Comparison of ENCODE assay signal across 12 cellular contexts in the genomic region with DNA sequence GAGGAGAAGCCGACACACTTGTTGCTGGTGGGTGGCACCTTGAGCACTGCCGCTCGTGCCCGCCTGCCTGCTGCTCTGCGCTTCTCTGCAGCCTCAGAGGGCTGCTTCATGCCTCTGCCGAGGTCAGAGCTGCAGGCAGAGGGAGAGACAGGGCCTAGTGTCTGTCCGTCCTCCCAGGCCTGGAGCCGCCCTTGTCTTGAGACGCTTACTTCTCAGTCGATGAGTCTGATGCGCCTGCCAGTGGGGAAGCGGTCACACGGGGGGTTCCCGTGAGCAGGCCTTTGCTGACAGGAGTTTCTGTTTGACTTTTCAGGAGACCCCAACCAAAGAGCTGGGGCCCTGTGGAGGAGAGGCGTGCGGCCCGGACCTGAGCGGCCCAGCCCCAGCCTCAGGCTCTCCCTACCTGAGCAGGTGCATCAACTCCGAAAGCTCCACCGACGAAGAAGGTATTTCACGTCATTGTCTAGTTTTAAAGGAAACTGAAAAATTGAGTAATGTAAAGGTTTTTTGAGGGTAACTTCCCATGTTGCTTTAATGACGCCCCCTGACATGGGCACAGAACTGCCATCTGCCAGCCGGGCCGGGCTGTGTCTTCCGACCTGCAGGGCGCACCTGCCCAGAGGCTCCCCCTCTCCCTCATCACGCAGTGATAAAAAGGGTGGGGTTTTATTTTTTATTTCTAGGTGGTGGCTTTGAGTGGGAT. TPM values are rescaled to one million over a fixed set of nuclear protein-coding genes. Genes with fewer than 3 reads are reported as not detected.
A peak's percentile ranks its signal among the peaks of the same experiment; 100 is the strongest.
DNase-seq lines count a peak whose midpoint lies in the region; ATAC-seq and TF ChIP-seq lines count a peak whose summit lies in the region.
"Had no signal": no experiment of that assay in that cellular context is flagged by ENCODE, and none has a peak within 500 bp of the region (broad histone marks: within the 10 kb centered on the region; RNA-seq: fewer than 3 reads in every experiment).

No MANE protein-coding gene starts in this region.

- peaks cover 8% of the 10 kb centered on the region for H3K9me3 Mint-ChIP-seq in activated naive CD4-positive, alpha-beta T cell treated with anti-CD3 and anti-CD28 coated beads for 36 hours
- H3K9me3 Mint-ChIP-seq in stimulated activated naive CD8-positive, alpha-beta T cell treated with anti-CD3 and anti-CD28 coated beads, Interleukin-15, amount 100 ng/mL, for 72 hours = peaks cover 0 to 8% of the 10 kb centered on the region in 2 donors

- no peaks in the 10 kb centered on the region for H3K9me3 ChIP-seq in HEK293 (ENCODE audit: control insufficient read depth, insufficient read depth, low read depth, low read length)
- H3K9me3 ChIP-seq in Loucy (ENCODE audit: insufficient read depth, low read depth, low read length) = no peaks in the 10 kb centered on the region
- H3K9me3 ChIP-seq: prostate gland had no signal

- H3K4me3 ChIP-seq in HEK293 (ENCODE audit: low read depth, low read length) (no peak overlapping the region), Loucy (ENCODE audit: low read length, poor library complexity, severe bottlenecking) (peak overlapping the region; percentile 51)
- H3K4me3 ChIP-seq: prostate gland had no signal

- H3K27ac Mint-ChIP-seq in activated naive CD4-positive, alpha-beta T cell treated with anti-CD3 and anti-CD28 coated beads for 36 hours = peak overlapping the region; percentile 24
- H3K27ac Mint-ChIP-seq in stimulated activated naive CD8-positive, alpha-beta T cell treated with anti-CD3 and anti-CD28 coated beads, Interleukin-15, amount 100 ng/mL, for 72 hours = peak overlapping the region in 1 of 2 donors; percentile 96

- peaks cover 23% of the 10 kb centered on the region for H3K36me3 Mint-ChIP-seq in activated naive CD4-positive, alpha-beta T cell treated with anti-CD3 and anti-CD28 coated beads for 36 hours (ENCODE audit: low read depth)

- no peak for DNase-seq in activated naive CD4-positive, alpha-beta T cell treated with anti-CD3 and anti-CD28 coated beads for 36 hours
- DNase-seq in activated naive CD4-positive, alpha-beta T cell treated with Interleukin-2 at 50 U/mL for 16 hours = no peak
- peak; percentile 27 to 54 for DNase-seq in stimulated activated naive CD8-positive, alpha-beta T cell treated with anti-CD3 and anti-CD28 coated beads, Interleukin-15, amount 100 ng/mL, for 72 hours
- no peak for DNase-seq in stimulated activated CD4-positive, alpha-beta T cell treated with anti-CD3 and anti-CD28 coated beads, Interleukin-15, amount 100 ng/mL, for 24 hours
- DNase-seq in HT-29 (ENCODE audit: low spot score) (no peak), NCI-H510A (lab: John Stamatoyannopoulos, UW) (no peak)
- DNase-seq: cerebellar nuclear complex, NCI-H1930 had no signal

- intact Hi-C loops in activated naive CD4-positive, alpha-beta T cell treated with anti-CD3 and anti-CD28 coated beads for 36 hours (cut with micrococcal nuclease) = loop anchor here (2.0 kb wide), 2 partner anchors 77 to 197 kb away; a partner anchor contains a TSS

- H3K4me3 Mint-ChIP-seq in activated naive CD4-positive, alpha-beta T cell treated with anti-CD3 and anti-CD28 coated beads for 36 hours = no peak overlapping the region
- peak overlapping the region; percentile 89 to 90 for H3K4me3 Mint-ChIP-seq in stimulated activated naive CD8-positive, alpha-beta T cell treated with anti-CD3 and anti-CD28 coated beads, Interleukin-15, amount 100 ng/mL, for 72 hours

- H3K4me2 ChIP-seq in Loucy (ENCODE audit: low read depth, low read length, poor library complexity, severe bottlenecking) = peak overlapping the region; percentile 69

- peak; percentile 45 for ATAC-seq in stimulated activated naive CD8-positive, alpha-beta T cell treated with anti-CD3 and anti-CD28 coated beads, Interleukin-15, amount 100 ng/mL, for 72 hours
- ATAC-seq: left lobe of liver had no signal

- H3K4me1 ChIP-seq in HEK293 (ENCODE audit: control insufficient read depth, insufficient read depth, low read length) = no peaks in the 10 kb centered on the region
- H3K4me1 ChIP-seq in Loucy (ENCODE audit: insufficient read depth, low read length, poor library complexity, severe bottlenecking) = peaks cover 27% of the 10 kb centered on the region
- H3K4me1 ChIP-seq: prostate gland had no signal

- H3K9me2 ChIP-seq in Loucy (replicated peaks; ENCODE audit: low read depth, low read length) = no peaks in the 10 kb centered on the region

- H3K4me1 Mint-ChIP-seq in activated naive CD4-positive, alpha-beta T cell treated with anti-CD3 and anti-CD28 coated beads for 36 hours (ENCODE audit: low read depth) = peaks cover 60% of the 10 kb centered on the region
- peaks cover 69% of the 10 kb centered on the region for H3K4me1 Mint-ChIP-seq in stimulated activated naive CD8-positive, alpha-beta T cell treated with anti-CD3 and anti-CD28 coated beads, Interleukin-15, amount 100 ng/mL, for 72 hours

- no peaks in the 10 kb centered on the region for H3F3A ChIP-seq in Loucy (ENCODE audit: low read depth)

- H3K27ac ChIP-seq in HEK293 (ENCODE audit: extremely low read depth, low read depth, low read length) = no peak overlapping the region
- H3K27ac ChIP-seq: prostate gland had no signal

- no peak overlapping the region; the same call in 1 of the 2 replicates for H2AFZ ChIP-seq in Loucy (ENCODE audit: low read length)

- peaks cover 10% of the 10 kb centered on the region; the same call in 1 of the 2 replicates for H3K79me2 ChIP-seq in Loucy (ENCODE audit: insufficient read depth, low read length)

- no peaks in the 10 kb centered on the region for H3K27me3 Mint-ChIP-seq in activated naive CD4-positive, alpha-beta T cell treated with anti-CD3 and anti-CD28 coated beads for 36 hours (ENCODE audit: low read depth)
- no peaks in the 10 kb centered on the region for H3K27me3 Mint-ChIP-seq in stimulated activated naive CD8-positive, alpha-beta T cell treated with anti-CD3 and anti-CD28 coated beads, Interleukin-15, amount 100 ng/mL, for 72 hours

- POLR2A ChIA-PET in HEK293 (lab: Yijun Ruan, JAX) = no interaction called here

- H3K36me3 ChIP-seq in HEK293 (ENCODE audit: control insufficient read depth in 2 of 2, insufficient read depth in 1 of 2, low read length in 2 of 2) = peaks cover 0 to 24% of the 10 kb centered on the region in 2 experiments
- H3K36me3 ChIP-seq in Loucy (ENCODE audit: insufficient read depth, low read length) = peaks cover 27% of the 10 kb centered on the region; the same call in 1 of the 2 replicates
- H3K36me3 ChIP-seq: prostate gland had no signal

- TF ChIP-seq CTCF in HEK293 (tag by site-specific recombination; IDR thresholded peaks at IDR 0.05) = no peak
- TF ChIP-seq CTCF in Loucy (conservative IDR thresholded peaks at IDR 0.05; ENCODE audit: low read length) = no peak

- H3K27me3 ChIP-seq in Loucy (ENCODE audit: insufficient read depth, low read length, poor library complexity, severe bottlenecking) = no peaks in the 10 kb centered on the region

- CTCF ChIA-PET in activated naive CD4-positive, alpha-beta T cell treated with anti-CD3 and anti-CD28 coated beads for 36 hours (lab: Charles Lee) = interaction anchor here (0.6 to 1.5 kb wide), 4 partner anchors 35 to 676 kb away, joined by 3 to 7 read pairs (median 5); no protein-coding TSS in a partner anchor
- CTCF ChIA-PET in HEK293 (lab: Yijun Ruan, JAX) = interaction anchor here (0.5 to 1.0 kb wide), 2 partner anchors 116 to 182 kb away, joined by 3 read pairs; no protein-coding TSS in a partner anchor

- no peaks in the 10 kb centered on the region for H4K20me1 ChIP-seq in Loucy (ENCODE audit: insufficient read depth, low read length, poor library complexity, severe bottlenecking)

- H3K9ac ChIP-seq in Loucy (ENCODE audit: low read depth, low read length, poor library complexity, severe bottlenecking) = peak overlapping the region; percentile 66

TF ChIP-seq in HEK293, 187 proteins besides CTCF, POLR2A, EP300 and RAD21:
- peak; percentile 42; the same call in 1 of the 2 replicates for TF ChIP-seq SCRT2 (tag by site-specific recombination; IDR thresholded peaks at IDR 0.05)
- TF ChIP-seq, protein P1, sequence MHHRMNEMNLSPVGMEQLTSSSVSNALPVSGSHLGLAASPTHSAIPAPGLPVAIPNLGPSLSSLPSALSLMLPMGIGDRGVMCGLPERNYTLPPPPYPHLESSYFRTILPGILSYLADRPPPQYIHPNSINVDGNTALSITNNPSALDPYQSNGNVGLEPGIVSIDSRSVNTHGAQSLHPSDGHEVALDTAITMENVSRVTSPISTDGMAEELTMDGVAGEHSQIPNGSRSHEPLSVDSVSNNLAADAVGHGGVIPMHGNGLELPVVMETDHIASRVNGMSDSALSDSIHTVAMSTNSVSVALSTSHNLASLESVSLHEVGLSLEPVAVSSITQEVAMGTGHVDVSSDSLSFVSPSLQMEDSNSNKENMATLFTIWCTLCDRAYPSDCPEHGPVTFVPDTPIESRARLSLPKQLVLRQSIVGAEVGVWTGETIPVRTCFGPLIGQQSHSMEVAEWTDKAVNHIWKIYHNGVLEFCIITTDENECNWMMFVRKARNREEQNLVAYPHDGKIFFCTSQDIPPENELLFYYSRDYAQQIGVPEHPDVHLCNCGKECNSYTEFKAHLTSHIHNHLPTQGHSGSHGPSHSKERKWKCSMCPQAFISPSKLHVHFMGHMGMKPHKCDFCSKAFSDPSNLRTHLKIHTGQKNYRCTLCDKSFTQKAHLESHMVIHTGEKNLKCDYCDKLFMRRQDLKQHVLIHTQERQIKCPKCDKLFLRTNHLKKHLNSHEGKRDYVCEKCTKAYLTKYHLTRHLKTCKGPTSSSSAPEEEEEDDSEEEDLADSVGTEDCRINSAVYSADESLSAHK (tag by site-specific recombination; IDR thresholded peaks at IDR 0.05) = no peak

RNA-seq across cellular contexts. Expression of a gene that starts 7.8 kb away (rescaled TPM):
- under 1 TPM; 0.40 to 0.41 TPM for total RNA-seq in activated naive CD4-positive, alpha-beta T cell treated with anti-CD3 and anti-CD28 coated beads for 36 hours
- total RNA-seq in HT-29 (2014; rRNA removed; shearing (Covaris generic)) = 16.2 and 21.8 TPM in 2 replicates

RNA-seq across cellular contexts. Expression of a gene that starts 48.6 kb away (rescaled TPM):
- 10 to 100 TPM; 29.8 to 36.7 TPM for total RNA-seq in activated naive CD4-positive, alpha-beta T cell treated with anti-CD3 and anti-CD28 coated beads for 36 hours
- 36.2 and 47.6 TPM in 2 replicates for total RNA-seq in HT-29 (2014; rRNA removed; shearing (Covaris generic))

Comparison
In these comparisons a context has a peak if more than half of its experiments do, and no peak if none do; other contexts are left out.
1. DNase-seq: peak in stimulated activated naive CD8-positive, alpha-beta T cell treated with anti-CD3 and anti-CD28 coated beads, Interleukin-15, amount 100 ng/mL, for 72 hours (2 of 2); none in activated naive CD4-positive, alpha-beta T cell treated with anti-CD3 and anti-CD28 coated beads for 36 hours (single experiment), activated naive CD4-positive, alpha-beta T cell treated with Interleukin-2 at 50 U/mL for 16 hours (single experiment), stimulated activated CD4-positive, alpha-beta T cell treated with anti-CD3 and anti-CD28 coated beads, Interleukin-15, amount 100 ng/mL, for 24 hours (single experiment), HT-29 (single experiment) and NCI-H510A (single experiment).
2. RNA of a gene that starts 7.8 kb away (total RNA-seq): 16.2 to 21.8 TPM in HT-29; 0.40 to 0.41 TPM in activated naive CD4-positive, alpha-beta T cell treated with anti-CD3 and anti-CD28 coated beads for 36 hours; every median in the first group is over 10 times any median in the second.